In genomic region chr7:138630059-138630610, GRCh38 we compare ENCODE assay signal across 1 cellular context.
TF ChIP-seq lines count a peak whose summit lies in the region.

No MANE protein-coding gene starts in this region.

TF ChIP-seq in K562, 482 proteins besides CTCF, POLR2A, EP300 and RAD21 (continued from another document and continues in another):
- no peak for TF ChIP-seq GABPA (tag; conservative IDR thresholded peaks at IDR 0.05; ENCODE audit: low read depth)
- no peak for TF ChIP-seq ZNF780A (CRISPR knock-in tag; IDR thresholded peaks at IDR 0.05)
- TF ChIP-seq FOXP4 (CRISPR knock-in tag; IDR thresholded peaks at IDR 0.05; ENCODE audit: borderline replicate concordance) = no peak
- TF ChIP-seq ZNF12 (CRISPR knock-in tag; IDR thresholded peaks at IDR 0.05) = no peak
- TF ChIP-seq AFF4 (CRISPR knock-in tag; IDR thresholded peaks at IDR 0.05) = no peak
- TF ChIP-seq NR1H2 (CRISPR knock-in tag; IDR thresholded peaks at IDR 0.05) = no peak
- TF ChIP-seq HMG20B (CRISPR knock-in tag; IDR thresholded peaks at IDR 0.05) = no peak
- TF ChIP-seq CTBP1 (IDR thresholded peaks at IDR 0.05; ENCODE audit: borderline replicate concordance) = 0 out of 2 replicates have a peak, but pooled peaks have one; percentile 11
- TF ChIP-seq CEBPB (tag; IDR thresholded peaks at IDR 0.05) = no peak
- peak; percentile 45 for TF ChIP-seq EGR1 (conservative IDR thresholded peaks at IDR 0.05)
- no peak for TF ChIP-seq ZNF445 (CRISPR knock-in tag; IDR thresholded peaks at IDR 0.05; ENCODE audit: low read depth)
- no peak for TF ChIP-seq TCFL5 (CRISPR knock-in tag; conservative IDR thresholded peaks at IDR 0.05)
- TF ChIP-seq HDAC2 (IDR thresholded peaks at IDR 0.05) = no peak
- no peak for TF ChIP-seq MLX (CRISPR knock-in tag; conservative IDR thresholded peaks at IDR 0.05)
- TF ChIP-seq ARID3A (IDR thresholded peaks at IDR 0.05; ENCODE audit: borderline replicate concordance, low read depth, low read length) = 0 out of 2 replicates have a peak, but pooled peaks have one; percentile 35
- peak; percentile 80 for TF ChIP-seq CBFA2T3 (IDR thresholded peaks at IDR 0.05)
- no peak for TF ChIP-seq ZNF23 (CRISPR knock-in tag; IDR thresholded peaks at IDR 0.05)
- TF ChIP-seq MTA2 (IDR thresholded peaks at IDR 0.05; ENCODE audit: low read depth) = peak; percentile 29; the same call in 1 of the 2 replicates
- no peak for TF ChIP-seq ZNF263 (CRISPR knock-in tag; IDR thresholded peaks at IDR 0.05; ENCODE audit: borderline replicate concordance)
- no peak for TF ChIP-seq KLF10 (CRISPR knock-in tag; IDR thresholded peaks at IDR 0.05)
- no peak for TF ChIP-seq ARNT (IDR thresholded peaks at IDR 0.05)
- TF ChIP-seq MAFF (IDR thresholded peaks at IDR 0.05; ENCODE audit: low read length) = no peak
- no peak for TF ChIP-seq HDGF (IDR thresholded peaks at IDR 0.05)
- no peak for TF ChIP-seq MTF1 (CRISPR knock-in tag; IDR thresholded peaks at IDR 0.05; ENCODE audit: borderline replicate concordance)
- TF ChIP-seq ATF2 (CRISPR knock-in tag; IDR thresholded peaks at IDR 0.05) = no peak
- TF ChIP-seq ZBTB34 (CRISPR knock-in tag; IDR thresholded peaks at IDR 0.05) = no peak
- TF ChIP-seq ZBTB9 (CRISPR knock-in tag; IDR thresholded peaks at IDR 0.05) = no peak
- TF ChIP-seq THAP7 (CRISPR knock-in tag; IDR thresholded peaks at IDR 0.05) = no peak
- no peak for TF ChIP-seq ZNF384 (IDR thresholded peaks at IDR 0.05; ENCODE audit: low read depth, low read length)
- TF ChIP-seq ZBED1 (IDR thresholded peaks at IDR 0.05) = no peak
- TF ChIP-seq TFE3 (CRISPR knock-in tag; IDR thresholded peaks at IDR 0.05) = no peak
- TF ChIP-seq SMARCC2 (IDR thresholded peaks at IDR 0.05; ENCODE audit: low read depth) = no peak
- no peak for TF ChIP-seq CCAR2 (IDR thresholded peaks at IDR 0.05; ENCODE audit: low read depth, low read length)
- TF ChIP-seq POLR2B (IDR thresholded peaks at IDR 0.05; ENCODE audit: low read depth, partially characterized antibody) = no peak
- TF ChIP-seq ZNF143 (CRISPR knock-in tag; IDR thresholded peaks at IDR 0.05) = no peak
- TF ChIP-seq KDM5B (IDR thresholded peaks at IDR 0.05; ENCODE audit: insufficient replicate concordance, low read depth, low read length) = no peak
- TF ChIP-seq ZBTB26 (CRISPR knock-in tag; IDR thresholded peaks at IDR 0.05) = no peak
- TF ChIP-seq ZNF668 (CRISPR knock-in tag; IDR thresholded peaks at IDR 0.05) = no peak
- TF ChIP-seq RNF219 (CRISPR knock-in tag; IDR thresholded peaks at IDR 0.05) = no peak
- no peak for TF ChIP-seq DIDO1 (tag; IDR thresholded peaks at IDR 0.05; ENCODE audit: low read depth)
- no peak for TF ChIP-seq BRF1 (IDR thresholded peaks at IDR 0.05; ENCODE audit: borderline replicate concordance, extremely low read depth, insufficient read length)
- TF ChIP-seq CCNT2 (IDR thresholded peaks at IDR 0.05; ENCODE audit: borderline replicate concordance, extremely low read depth, insufficient read length, low read depth, low read length) = peak; percentile 20
- TF ChIP-seq U2AF2 (optimal IDR thresholded peaks at IDR 0.05; ENCODE audit: low read depth, low read length) = no peak
- TF ChIP-seq GTF2E2 (tag; IDR thresholded peaks at IDR 0.05) = no peak
- TF ChIP-seq COPS2 (conservative IDR thresholded peaks at IDR 0.05) = no peak
- no peak for TF ChIP-seq MCM5 (IDR thresholded peaks at IDR 0.05; ENCODE audit: low read depth)
